24 cellular contexts compared by ENCODE assay signal in genomic region chr2:5975406-5975805, GRCh38.
"Had no signal": no experiment of that assay in that cellular context is flagged by ENCODE, and none has a peak within 500 bp of the region (broad histone marks: within the 10 kb centered on the region; RNA-seq: fewer than 3 reads in every experiment).

No MANE protein-coding gene starts in this region.

- H3K36me3 Mint-ChIP-seq: activated naive CD8-positive, alpha-beta T cell treated with anti-CD3 and anti-CD28 coated beads for 36 hours; mesothelial cell of epicardium; naive B cell had no signal

- H3K4me1 Mint-ChIP-seq: activated naive CD8-positive, alpha-beta T cell treated with anti-CD3 and anti-CD28 coated beads for 36 hours; naive B cell had no signal

- DNase-seq: activated CD4-positive, alpha-beta T cell treated with anti-CD3 and anti-CD28 coated beads for 4 hours; activated CD4-positive, alpha-beta T cell treated with anti-CD3 and anti-CD28 coated beads, Interleukin-2, amount 50 U/mL, for 4 hours; activated effector memory CD4-positive, alpha-beta T cell treated with Interleukin-2 at 50 U/mL for 16 hours; activated naive CD4-positive, alpha-beta T cell treated with anti-CD3 and anti-CD28 coated beads for 36 hours; activated naive CD8-positive, alpha-beta T cell treated with anti-CD3 and anti-CD28 coated beads for 36 hours; adrenal gland; brain microvascular endothelial cell; dorsolateral prefrontal cortex; effector memory CD4-positive, alpha-beta T cell; erythroblast; heart left ventricle; hypothalamus; naive B cell; right lobe of liver; stimulated activated CD4-positive, alpha-beta T cell treated with anti-CD3 and anti-CD28 coated beads, Interleukin-12 subunit alpha, Interleukin-12 subunit beta, amount 100 ng/mL, for 4 hours; stimulated activated CD4-positive, alpha-beta T cell treated with anti-CD3 and anti-CD28 coated beads, Interleukin-4, amount 100 ng/mL, for 1 hour; stimulated activated naive CD8-positive, alpha-beta T cell treated with anti-CD3 and anti-CD28 coated beads, Interleukin-15, Interleukin-2, amounts not matched to agents 100 U/mL and 50 U/mL, for 24 hours; testis; transverse colon had no signal

- H3K9me3 Mint-ChIP-seq: activated naive CD4-positive, alpha-beta T cell treated with anti-CD3 and anti-CD28 coated beads for 36 hours; activated naive CD8-positive, alpha-beta T cell treated with anti-CD3 and anti-CD28 coated beads for 36 hours; mesothelial cell of epicardium; naive B cell had no signal

- H3K4me3 ChIP-seq: adrenal gland, ascending aorta, coronary artery, dorsolateral prefrontal cortex, heart left ventricle, right lobe of liver, skin epidermis, testis, transverse colon had no signal

- H3K4me3 Mint-ChIP-seq: activated naive CD4-positive, alpha-beta T cell treated with anti-CD3 and anti-CD28 coated beads for 36 hours; activated naive CD8-positive, alpha-beta T cell treated with anti-CD3 and anti-CD28 coated beads for 36 hours; mesothelial cell of epicardium; naive B cell had no signal

- H3K27me3 ChIP-seq: adrenal gland, ascending aorta, brain microvascular endothelial cell, heart left ventricle, neutrophil, right lobe of liver, testis, transverse colon had no signal

- ATAC-seq: heart left ventricle; right lobe of liver; stimulated activated naive CD8-positive, alpha-beta T cell treated with anti-CD3 and anti-CD28 coated beads, Interleukin-15, Interleukin-2, amounts not matched to agents 100 U/mL and 50 U/mL, for 24 hours had no signal

- H3K27ac Mint-ChIP-seq: activated naive CD4-positive, alpha-beta T cell treated with anti-CD3 and anti-CD28 coated beads for 36 hours; activated naive CD8-positive, alpha-beta T cell treated with anti-CD3 and anti-CD28 coated beads for 36 hours; mesothelial cell of epicardium; naive B cell had no signal

- H3K36me3 ChIP-seq: adrenal gland, ascending aorta, brain microvascular endothelial cell, heart left ventricle, neutrophil, right lobe of liver, transverse colon had no signal
